In the genomic region with DNA sequence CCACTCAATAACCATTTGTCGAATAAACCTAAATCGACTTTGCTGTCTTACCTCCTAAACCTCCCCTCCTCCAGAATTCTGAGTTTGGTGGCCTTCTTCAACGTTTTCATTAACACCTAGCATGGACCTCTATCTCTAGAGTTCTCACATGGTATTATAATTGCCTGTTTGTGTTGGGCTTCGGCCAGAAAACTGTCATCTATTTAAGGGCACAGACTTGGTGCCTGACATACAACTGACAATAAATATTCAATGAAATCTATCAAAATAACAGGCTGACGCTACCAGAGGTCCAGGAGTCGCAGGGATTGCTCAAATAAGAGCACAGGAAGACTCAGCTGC, we compare ENCODE assay signal across 8 cellular contexts. TPM values are rescaled to one million over a fixed set of nuclear protein-coding genes. Genes with fewer than 3 reads are reported as not detected.
A peak's percentile ranks its signal among the peaks of the same experiment; 100 is the strongest.
DNase-seq lines count a peak whose midpoint lies in the region; ATAC-seq and TF ChIP-seq lines count a peak whose summit lies in the region.

No MANE protein-coding gene starts in this region.

- ATAC-seq in RWPE2 (ENCODE audit: low read depth) (no peak), esophagus mucosa (no peak)

- no peak for TF ChIP-seq POLR2A in sigmoid colon (IDR thresholded peaks at IDR 0.05)

- peak overlapping the region; percentile 86 for H3K4me3 ChIP-seq in GM12865 (ENCODE audit: low read depth, low read length)
- peak overlapping the region; percentile 99 for H3K4me3 ChIP-seq in RWPE2 (ENCODE audit: severe bottlenecking)
- peak overlapping the region; percentile 86 to 99 for H3K4me3 ChIP-seq in foreskin fibroblast (ENCODE audit: low read depth in 1 of 2, low read length in 2 of 2)
- H3K4me3 ChIP-seq in sigmoid colon = peak overlapping the region; percentile 77 to 94 (median 87)

- TF ChIP-seq EP300 in sigmoid colon (IDR thresholded peaks at IDR 0.05) = no peak

- intact Hi-C loops in sigmoid colon (cut with DNase I) = loop anchor here (5.0 kb wide), 1 partner anchor 122 kb away; no protein-coding TSS in a partner anchor

- WGBS in sigmoid colon, 2 donors = 11 to 15% methylated on average over 6 of the region's 6 CpGs

- H3K9me3 ChIP-seq in RWPE2 (ENCODE audit: severe bottlenecking) (no peaks in the 10 kb centered on the region), sigmoid colon (no peaks in the 10 kb centered on the region)

- CTCF ChIA-PET in HEK293T (lab: Yijun Ruan, JAX) = interaction anchor here (3.5 kb wide), 1 partner anchor 124 kb away, joined by 40 read pairs; no protein-coding TSS in a partner anchor

- peak overlapping the region; percentile 80 for H3K27ac ChIP-seq in RWPE2 (ENCODE audit: poor library complexity, severe bottlenecking)
- H3K27ac ChIP-seq in sigmoid colon = peak overlapping the region; percentile 79 to 85 (median 80)

- DNase-seq in GM12865 (ENCODE audit: low read depth) (no peak), HEK293T (ENCODE audit: extremely low spot score) (peak; percentile 10), RWPE2 (ENCODE audit: low spot score) (no peak), foreskin fibroblast (no peak), sigmoid colon (no peak), DMS153 treated with DMSO at 0.1 percent for 48 hours (lab: John Stamatoyannopoulos, UW; ENCODE audit: unreplicated experiment) (no peak), OCI-M1 (lab: John Stamatoyannopoulos, UW) (no peak)

- H3K36me3 ChIP-seq in RWPE2 (ENCODE audit: low read depth) (peaks cover 4% of the 10 kb centered on the region; the same call in 1 of the 2 replicates), sigmoid colon (peaks cover 0 to 2% (median 0%) of the 10 kb centered on the region in 4 donors)

- H3K4me1 ChIP-seq in RWPE2 (ENCODE audit: insufficient read depth, poor library complexity, severe bottlenecking) (peaks cover 31% of the 10 kb centered on the region), sigmoid colon (peaks cover 0 to 26% (median 23%) of the 10 kb centered on the region in 4 donors)

- TF ChIP-seq CTCF in GM12865 (IDR thresholded peaks at IDR 0.05; ENCODE audit: insufficient read depth, low read depth, low read length, missing control alignments) (no peak), RWPE2 (IDR thresholded peaks at IDR 0.05; ENCODE audit: poor library complexity, severe bottlenecking) (no peak), foreskin fibroblast (IDR thresholded peaks at IDR 0.05; ENCODE audit: low read depth, low read length) (no peak), sigmoid colon (IDR thresholded peaks at IDR 0.05) (no peak)

- POLR2A ChIA-PET in HEK293T (lab: Yijun Ruan, JAX) = interaction anchor here (0.9 to 1.6 kb wide), 3 partner anchors 32 to 125 kb away, joined by 3 to 4 read pairs (median 3); no protein-coding TSS in a partner anchor

- H3K27me3 ChIP-seq in RWPE2 (ENCODE audit: insufficient read depth, poor library complexity, severe bottlenecking) (no peaks in the 10 kb centered on the region), sigmoid colon (no peaks in the 10 kb centered on the region)

TF ChIP-seq in HEK293T, 16 proteins besides CTCF, POLR2A, EP300 and RAD21:
- TF ChIP-seq ARNT (IDR thresholded peaks at IDR 0.05) (no peak), CTBP1 (IDR thresholded peaks at IDR 0.05; ENCODE audit: borderline replicate concordance) (no peak), ELF4 (IDR thresholded peaks at IDR 0.05) (no peak), L3MBTL2 (conservative IDR thresholded peaks at IDR 0.05) (no peak), LEF1 (IDR thresholded peaks at IDR 0.05; ENCODE audit: borderline replicate concordance) (no peak), SUZ12 (IDR thresholded peaks at IDR 0.05) (no peak), SP1 (IDR thresholded peaks at IDR 0.05) (no peak), FOXK2 (IDR thresholded peaks at IDR 0.05) (no peak), ZNF384 (IDR thresholded peaks at IDR 0.05) (no peak), FOXA1 (IDR thresholded peaks at IDR 0.05) (no peak), BHLHE40 (IDR thresholded peaks at IDR 0.05; ENCODE audit: borderline replicate concordance) (no peak), HDGF (IDR thresholded peaks at IDR 0.05; ENCODE audit: borderline replicate concordance) (no peak), NFRKB (IDR thresholded peaks at IDR 0.05) (no peak), FOXM1 (IDR thresholded peaks at IDR 0.05; ENCODE audit: borderline replicate concordance) (no peak)
- TF ChIP-seq, protein P1, sequence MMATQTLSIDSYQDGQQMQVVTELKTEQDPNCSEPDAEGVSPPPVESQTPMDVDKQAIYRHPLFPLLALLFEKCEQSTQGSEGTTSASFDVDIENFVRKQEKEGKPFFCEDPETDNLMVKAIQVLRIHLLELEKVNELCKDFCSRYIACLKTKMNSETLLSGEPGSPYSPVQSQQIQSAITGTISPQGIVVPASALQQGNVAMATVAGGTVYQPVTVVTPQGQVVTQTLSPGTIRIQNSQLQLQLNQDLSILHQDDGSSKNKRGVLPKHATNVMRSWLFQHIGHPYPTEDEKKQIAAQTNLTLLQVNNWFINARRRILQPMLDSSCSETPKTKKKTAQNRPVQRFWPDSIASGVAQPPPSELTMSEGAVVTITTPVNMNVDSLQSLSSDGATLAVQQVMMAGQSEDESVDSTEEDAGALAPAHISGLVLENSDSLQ (IDR thresholded peaks at IDR 0.05) = no peak

RNA-seq across cellular contexts. Expression of a gene that starts 0.7 kb away (rescaled TPM):
- total RNA-seq in sigmoid colon (10 to 100 TPM in 1 of 4 donors, 1 to 10 TPM in 3; 5.8 to 11.1 (median 7.0) TPM), esophagus mucosa (4.2 TPM)
- 1 to 10 TPM; 1.2 to 3.6 (median 1.6) TPM for polyA plus RNA-seq in sigmoid colon

RNA-seq across cellular contexts. Expression of a gene that starts 26.1 kb away (rescaled TPM):
- 1 to 10 TPM in 1 of 4 donors, under 1 TPM in 3; 0.14 to 1.4 (median 0.52) TPM for total RNA-seq in sigmoid colon
- under 1 TPM in 1 of 3 donors, not detected in 2; 0.22 TPM for polyA plus RNA-seq in sigmoid colon
- total RNA-seq in esophagus mucosa = not detected
